In genomic region chr1:78871249-78871648, GRCh38 we compare ENCODE assay signal across 23 cellular contexts.
"Had no signal": no experiment of that assay in that cellular context is flagged by ENCODE, and none has a peak within 500 bp of the region (broad histone marks: within the 10 kb centered on the region; RNA-seq: fewer than 3 reads in every experiment).

No MANE protein-coding gene starts in this region.

- H3K4me3 Mint-ChIP-seq: effector memory CD8-positive, alpha-beta T cell; naive thymus-derived CD8-positive, alpha-beta T cell; nephron progenitor cell; stimulated activated naive B cell treated with anti-CD40 and anti-IgM and Interleukin-4, amounts not matched to agents 10 μg/mL and 1 μg/mL and 100 μg/mL, for 72 hours; stimulated activated naive CD8-positive, alpha-beta T cell treated with anti-CD3 and anti-CD28 coated beads, Interleukin-15, Interleukin-2, amounts not matched to agents 100 ng/mL and 50 ng/mL, for 24 hours had no signal

- H3K27ac ChIP-seq: esophagus squamous epithelium, heart right ventricle, lower lobe of right lung, prostate gland, right atrium auricular region, sigmoid colon, thoracic aorta, tibial nerve, upper lobe of left lung had no signal

- H3K36me3 ChIP-seq: esophagus squamous epithelium, heart right ventricle, lower lobe of right lung, prostate gland, right atrium auricular region, sigmoid colon, thoracic aorta, tibial nerve, upper lobe of left lung had no signal

- ATAC-seq: effector memory CD8-positive, alpha-beta T cell; heart right ventricle; left ventricle myocardium superior; lower lobe of right lung; naive thymus-derived CD8-positive, alpha-beta T cell; stimulated activated naive B cell treated with anti-CD40 and anti-IgM and Interleukin-4, amounts not matched to agents 10 μg/mL and 1 μg/mL and 100 μg/mL, for 72 hours had no signal

- H3K4me1 Mint-ChIP-seq: naive thymus-derived CD8-positive, alpha-beta T cell; nephron progenitor cell; stimulated activated naive B cell treated with anti-CD40 and anti-IgM and Interleukin-4, amounts not matched to agents 10 μg/mL and 1 μg/mL and 100 μg/mL, for 72 hours had no signal

- DNase-seq: cortex of kidney; effector memory CD8-positive, alpha-beta T cell; erythroblast; esophagus squamous epithelium; foreskin melanocyte; glutamatergic neuron; heart right ventricle; hippocampal formation; left ventricle myocardium superior; lower lobe of right lung; naive thymus-derived CD8-positive, alpha-beta T cell; nephron progenitor cell; nucleus accumbens; sigmoid colon; stimulated activated CD4-positive, alpha-beta T cell treated with anti-CD3 and anti-CD28 coated beads, Interleukin-2, amount 100 ng/mL, for 24 hours; stimulated activated CD4-positive, alpha-beta T cell treated with anti-CD3 and anti-CD28 coated beads, Interleukin-4, amount 100 ng/mL, for 24 hours; stimulated activated naive B cell treated with anti-CD40 and anti-IgM and Interleukin-4, amounts not matched to agents 10 μg/mL and 1 μg/mL and 100 μg/mL, for 72 hours; upper lobe of left lung had no signal

- H3K4me1 ChIP-seq: esophagus squamous epithelium, heart right ventricle, lower lobe of right lung, prostate gland, right atrium auricular region, sigmoid colon, tibial nerve, upper lobe of left lung had no signal

- H3K9me3 Mint-ChIP-seq: nephron progenitor cell; stimulated activated naive CD8-positive, alpha-beta T cell treated with anti-CD3 and anti-CD28 coated beads, Interleukin-15, Interleukin-2, amounts not matched to agents 100 ng/mL and 50 ng/mL, for 24 hours had no signal

- H3K27me3 ChIP-seq: esophagus squamous epithelium, heart right ventricle, right atrium auricular region, sigmoid colon, tibial nerve, upper lobe of left lung had no signal

- H3K9me3 ChIP-seq: esophagus squamous epithelium, lower lobe of right lung, prostate gland, right atrium auricular region, sigmoid colon, thoracic aorta, upper lobe of left lung had no signal

- H3K36me3 Mint-ChIP-seq: naive thymus-derived CD8-positive, alpha-beta T cell; stimulated activated naive B cell treated with anti-CD40 and anti-IgM and Interleukin-4, amounts not matched to agents 10 μg/mL and 1 μg/mL and 100 μg/mL, for 72 hours had no signal

- H3K27me3 Mint-ChIP-seq: effector memory CD8-positive, alpha-beta T cell; naive thymus-derived CD8-positive, alpha-beta T cell; stimulated activated naive B cell treated with anti-CD40 and anti-IgM and Interleukin-4, amounts not matched to agents 10 μg/mL and 1 μg/mL and 100 μg/mL, for 72 hours; stimulated activated naive CD8-positive, alpha-beta T cell treated with anti-CD3 and anti-CD28 coated beads, Interleukin-15, Interleukin-2, amounts not matched to agents 100 ng/mL and 50 ng/mL, for 24 hours had no signal

- H3K27ac Mint-ChIP-seq: effector memory CD8-positive, alpha-beta T cell; naive thymus-derived CD8-positive, alpha-beta T cell; nephron progenitor cell; stimulated activated naive B cell treated with anti-CD40 and anti-IgM and Interleukin-4, amounts not matched to agents 10 μg/mL and 1 μg/mL and 100 μg/mL, for 72 hours; stimulated activated naive CD8-positive, alpha-beta T cell treated with anti-CD3 and anti-CD28 coated beads, Interleukin-15, Interleukin-2, amounts not matched to agents 100 ng/mL and 50 ng/mL, for 24 hours had no signal

- H3K4me3 ChIP-seq: esophagus squamous epithelium, heart right ventricle, lower lobe of right lung, prostate gland, right atrium auricular region, sigmoid colon, thoracic aorta, tibial nerve, upper lobe of left lung had no signal
